Comparison of ENCODE assay signal across 10 cellular contexts in the genomic region with DNA sequence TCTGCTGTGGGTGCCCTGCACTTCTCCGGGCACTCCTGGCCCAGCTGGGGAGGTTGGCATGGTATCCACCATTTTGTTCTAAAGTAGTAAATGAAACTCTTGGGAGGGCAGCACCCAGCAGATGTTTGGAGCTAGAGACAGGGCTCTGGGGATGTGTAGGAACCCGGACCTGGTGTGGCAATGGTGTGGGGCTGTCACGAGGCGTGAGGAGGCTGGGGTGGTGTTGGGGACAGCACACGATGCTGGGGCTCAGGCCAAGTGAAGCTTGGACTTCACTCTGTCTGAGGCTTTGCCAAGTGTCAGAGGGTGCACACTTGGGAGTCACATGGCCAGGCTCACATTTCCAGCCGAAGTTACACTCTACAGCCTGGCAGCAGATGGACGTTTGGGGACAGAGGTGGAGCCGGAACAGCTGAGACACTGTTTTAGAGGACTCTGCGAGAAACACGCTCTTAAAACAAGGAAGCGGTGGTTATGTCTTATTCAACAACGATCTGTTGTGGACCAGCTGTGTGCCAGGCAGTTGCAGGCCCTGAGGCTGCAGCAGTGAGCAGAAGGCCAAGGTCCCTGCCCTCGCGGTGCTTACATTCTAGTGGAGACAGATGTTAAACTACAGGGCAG.
DNase-seq lines count a peak whose midpoint lies in the region; ATAC-seq and TF ChIP-seq lines count a peak whose summit lies in the region.
"Had no signal": no experiment of that assay in that cellular context is flagged by ENCODE, and none has a peak within 500 bp of the region (broad histone marks: within the 10 kb centered on the region; RNA-seq: fewer than 3 reads in every experiment).

No MANE protein-coding gene starts in this region.

- peaks cover 10% of the 10 kb centered on the region for H3K4me1 ChIP-seq in iPS DF 6.9 (ENCODE audit: control insufficient read depth, insufficient read depth, low read length)

- H3K27ac ChIP-seq in iPS DF 6.9 (ENCODE audit: low read length): peak overlapping the region; percentile 0

- DNase-seq in CD14-positive monocyte (ENCODE audit: low spot score): no peak
- DNase-seq in iPS DF 6.9 (ENCODE audit: low read depth, low spot score): no peak
- DNase-seq in progenitor cell of endocrine pancreas (ENCODE audit: low spot score, unreplicated experiment): no peak
- no peak for DNase-seq in foreskin melanocyte
- DNase-seq in NCI-H146 treated with DMSO at 0.1 percent for 48 hours (lab: John Stamatoyannopoulos, UW; ENCODE audit: unreplicated experiment): no peak
- DNase-seq: activated CD4-positive, CD25-positive, alpha-beta regulatory T cell treated with anti-CD3 and anti-CD28 coated beads, Interleukin-2, amount 50 U/mL, for 72 hours; MG63 had no signal

- H3K9me3 Mint-ChIP-seq in CD14-positive monocyte (no peaks in the 10 kb centered on the region), progenitor cell of endocrine pancreas (ENCODE audit: low read depth) (peaks cover 3% of the 10 kb centered on the region)
- no peaks in the 10 kb centered on the region for H3K9me3 Mint-ChIP-seq in activated T-helper 17 cell treated with anti-CD3 and anti-CD28 coated beads, Interleukin-2, amount 50 U/mL, for 72 hours

- H3K27me3 ChIP-seq in iPS DF 6.9 (ENCODE audit: control insufficient read depth, insufficient read depth, low read length): no peaks in the 10 kb centered on the region
- H3K27me3 ChIP-seq: MG63 had no signal

- peaks cover 4% of the 10 kb centered on the region for H3K4me1 Mint-ChIP-seq in CD14-positive monocyte
- peaks cover 7% of the 10 kb centered on the region for H3K4me1 Mint-ChIP-seq in activated T-helper 17 cell treated with anti-CD3 and anti-CD28 coated beads, Interleukin-2, amount 50 U/mL, for 72 hours
- H3K4me1 Mint-ChIP-seq in progenitor cell of endocrine pancreas (ENCODE audit: low read depth): peaks cover 50% of the 10 kb centered on the region

- H3K9me3 ChIP-seq in iPS DF 6.9 (ENCODE audit: control insufficient read depth, insufficient read depth, low read length): no peaks in the 10 kb centered on the region
- H3K9me3 ChIP-seq: MG63 had no signal

- H3K27me3 Mint-ChIP-seq in CD14-positive monocyte (ENCODE audit: low read depth in 3 of 3) (peaks cover 0 to 4% (median 0%) of the 10 kb centered on the region in 3 donors), progenitor cell of endocrine pancreas (no peaks in the 10 kb centered on the region)
- no peaks in the 10 kb centered on the region for H3K27me3 Mint-ChIP-seq in activated T-helper 17 cell treated with anti-CD3 and anti-CD28 coated beads, Interleukin-2, amount 50 U/mL, for 72 hours

- no peak overlapping the region for H3K4me3 ChIP-seq in iPS DF 6.9 (ENCODE audit: low read length)
- H3K4me3 ChIP-seq: MG63 had no signal

- H3K27ac Mint-ChIP-seq in CD14-positive monocyte: peak overlapping the region in 6 of 7 donors; percentile 5 to 84 (median 43)
- H3K27ac Mint-ChIP-seq in activated T-helper 17 cell treated with anti-CD3 and anti-CD28 coated beads, Interleukin-2, amount 50 U/mL, for 72 hours: peak overlapping the region; percentile 31
- peak overlapping the region; percentile 49 for H3K27ac Mint-ChIP-seq in progenitor cell of endocrine pancreas

- H3K4me3 Mint-ChIP-seq in CD14-positive monocyte: no peak overlapping the region
- H3K4me3 Mint-ChIP-seq in activated T-helper 17 cell treated with anti-CD3 and anti-CD28 coated beads, Interleukin-2, amount 50 U/mL, for 72 hours: no peak overlapping the region
- no peak overlapping the region for H3K4me3 Mint-ChIP-seq in progenitor cell of endocrine pancreas (ENCODE audit: low read depth)

- H3K36me3 Mint-ChIP-seq in CD14-positive monocyte: peaks cover 20 to 41% of the 10 kb centered on the region in 2 donors
- H3K36me3 Mint-ChIP-seq in activated T-helper 17 cell treated with anti-CD3 and anti-CD28 coated beads, Interleukin-2, amount 50 U/mL, for 72 hours (ENCODE audit: low read depth): no peaks in the 10 kb centered on the region
- peaks cover 15% of the 10 kb centered on the region for H3K36me3 Mint-ChIP-seq in progenitor cell of endocrine pancreas (ENCODE audit: insufficient read depth)

- no CpG with 5 or more reads among the region's 14 CpGs for WGBS in iPS DF 6.9 (ENCODE audit: insufficient coverage, insufficient read length)

- no peaks in the 10 kb centered on the region for H3K36me3 ChIP-seq in iPS DF 6.9 (ENCODE audit: control insufficient read depth, insufficient read depth, low read length)
- H3K36me3 ChIP-seq: MG63 had no signal

- intact Hi-C loops in CD14-positive monocyte (cut with micrococcal nuclease): no loop called here

- TF ChIP-seq CTCF in CD14-positive monocyte (IDR thresholded peaks at IDR 0.05): no peak
- no peak for TF ChIP-seq CTCF in progenitor cell of endocrine pancreas (IDR thresholded peaks at IDR 0.05; ENCODE audit: unreplicated experiment)

- no peak for ATAC-seq in activated T-helper 17 cell treated with anti-CD3 and anti-CD28 coated beads, Interleukin-2, amount 50 U/mL, for 72 hours (replicated peaks)
- ATAC-seq in GM19328 (IDR thresholded peaks at IDR 0.05; ENCODE audit: unreplicated experiment) (no peak), GM21576 (IDR thresholded peaks at IDR 0.05; ENCODE audit: unreplicated experiment) (no peak)
